8 cellular contexts compared by ENCODE assay signal in genomic region chr11:68313574-68314202, GRCh38. TPM values are rescaled to one million over a fixed set of nuclear protein-coding genes. Genes with fewer than 3 reads are reported as not detected.
DNase-seq lines count a peak whose midpoint lies in the region; ATAC-seq and TF ChIP-seq lines count a peak whose summit lies in the region.

No MANE protein-coding gene starts in this region.

- intact Hi-C loops in mammary epithelial cell (cut with micrococcal nuclease) (loop anchor here (1.0 to 2.0 kb wide), 3 partner anchors 25 to 71 kb away; no protein-coding TSS in a partner anchor), aorta (cut with DNase I) (loop anchor here (1.0 to 5.0 kb wide), 4 partner anchors 41 to 69 kb away; partner anchors contain the start of gene C11orf24 (in 2 of the 2))

- CTCF ChIA-PET in mammary epithelial cell (lab: Charles Lee; ENCODE audit: low non-redundant PET) = no interaction called here

- H3K36me3 ChIP-seq in mammary epithelial cell (ENCODE audit: insufficient read depth, low read length) (no peaks in the 10 kb centered on the region), lung (ENCODE audit: control insufficient read depth in 2 of 2, insufficient read depth in 2 of 2, low read length in 2 of 2) (no peaks in the 10 kb centered on the region), aorta (ENCODE audit: control insufficient read depth in 1 of 2, insufficient read depth in 2 of 2, low read length in 1 of 2) (no peaks in the 10 kb centered on the region)

- WGBS in mammary epithelial cell (ENCODE audit: low coverage, missing lambda C conversion rate) = 5% methylated on average over 17 of the region's 19 CpGs
- WGBS in lung, 2 donors = 9 to 12% methylated on average over 19 of the region's 19 CpGs
- 3 to 6% methylated on average over 19 of the region's 19 CpGs for WGBS in aorta, 2 donors

- DNase-seq in DMS 273 treated with DMSO at 0.1 percent for 48 hours (lab: John Stamatoyannopoulos, UW) = peak; percentile 34
- peak; percentile 39 for DNase-seq in M059J (ENCODE audit: low read depth)
- DNase-seq in mammary epithelial cell = peak; percentile 32
- no peak for DNase-seq in lung (ENCODE audit: low spot score)
- no peak for DNase-seq in aorta
- no peak for DNase-seq in stimulated activated naive CD4-positive, alpha-beta T cell treated with Interleukin-2 at 50 U/mL for 16 hours (lab: John Stamatoyannopoulos, UW)

- no TSS peak for BruUV-seq in mammary epithelial cell (replicated peaks; lab: Mats Ljungman, UMichigan)

- peak overlapping the region; percentile 60 for H3K9ac ChIP-seq in mammary epithelial cell (ENCODE audit: insufficient read depth, low read length)

- H3K4me3 ChIP-seq in mammary epithelial cell (replicated peaks in 1 of 3; ENCODE audit: insufficient read depth in 1 of 3, low read depth in 2 of 3, low read length in 3 of 3) = peak overlapping the region; percentile 62 to 67 (median 64)
- H3K4me3 ChIP-seq in lung = peak overlapping the region; percentile 70
- peak overlapping the region; percentile 16 to 97 for H3K4me3 ChIP-seq in aorta (ENCODE audit: low read length in 2 of 2)

- dilution Hi-C loops in mammary epithelial cell (cut with HindIII; ENCODE audit: low sequenced_read_pairs) = no loop called here

- H3K4me2 ChIP-seq in mammary epithelial cell (ENCODE audit: insufficient read depth, low read depth, low read length) = peak overlapping the region; percentile 92

- no peaks in the 10 kb centered on the region for H3K27me3 ChIP-seq in mammary epithelial cell (ENCODE audit: insufficient read depth, low read length)
- no peaks in the 10 kb centered on the region for H3K27me3 ChIP-seq in lung (ENCODE audit: control insufficient read depth, insufficient read depth)
- H3K27me3 ChIP-seq in aorta (ENCODE audit: control insufficient read depth in 1 of 2, insufficient read depth in 2 of 2, low read length in 1 of 2) = no peaks in the 10 kb centered on the region

- H2AFZ ChIP-seq in mammary epithelial cell (ENCODE audit: low read depth, low read length) = peak overlapping the region; percentile 70

- H3K79me2 ChIP-seq in mammary epithelial cell (ENCODE audit: insufficient read depth, low read length) = peaks cover 57% of the 10 kb centered on the region

- no peak for TF ChIP-seq CTCF in mammary epithelial cell (conservative IDR thresholded peaks at IDR 0.05 in 1 of 2, IDR thresholded peaks at IDR 0.05 in 1 of 2; ENCODE audit: extremely low read depth in 1 of 2, insufficient read depth in 1 of 2, low read depth in 1 of 2, low read length in 2 of 2)
- TF ChIP-seq CTCF in lung (IDR thresholded peaks at IDR 0.05; ENCODE audit: control extremely low read depth, extremely low read depth) = no peak

- H4K20me1 ChIP-seq in mammary epithelial cell (ENCODE audit: insufficient read depth, low read length) = no peaks in the 10 kb centered on the region

- no peak for ATAC-seq in lung (ENCODE audit: insufficient read depth, low FRiP score)
- no peak for ATAC-seq in aorta (ENCODE audit: low FRiP score)
- no peak for ATAC-seq in GM21737 (IDR thresholded peaks at IDR 0.05; ENCODE audit: unreplicated experiment)
- ATAC-seq in HG02642 (IDR thresholded peaks at IDR 0.05; ENCODE audit: poor library complexity, unreplicated experiment) = no peak

- H3K27ac ChIP-seq in mammary epithelial cell (ENCODE audit: insufficient read depth, low read depth, low read length) (peak overlapping the region; percentile 69), lung (ENCODE audit: low read depth in 1 of 2, low read length in 1 of 2) (peak overlapping the region; percentile 65 to 86), aorta (ENCODE audit: low read depth in 1 of 2, low read length in 2 of 2) (peak overlapping the region; percentile 65 to 77)

- in situ Hi-C loops in mammary epithelial cell (cut with MboI; ENCODE audit: low sequenced_read_pairs in 2 of 2) = no loop called here

- H3K9me3 ChIP-seq in mammary epithelial cell (replicated peaks; ENCODE audit: insufficient read depth, low read length) = no peaks in the 10 kb centered on the region
- no peaks in the 10 kb centered on the region for H3K9me3 ChIP-seq in lung (ENCODE audit: control insufficient read depth in 2 of 2, insufficient read depth in 1 of 2, low read length in 1 of 2)
- no peaks in the 10 kb centered on the region for H3K9me3 ChIP-seq in aorta (ENCODE audit: control insufficient read depth, low read length)

- H3K4me1 ChIP-seq in mammary epithelial cell (ENCODE audit: insufficient read depth, low read length) (peaks cover 38% of the 10 kb centered on the region), lung (ENCODE audit: control insufficient read depth in 2 of 2, insufficient read depth in 2 of 2, low read length in 2 of 2) (peaks cover 8 to 25% of the 10 kb centered on the region in 2 donors), aorta (ENCODE audit: control insufficient read depth in 1 of 2, insufficient read depth in 2 of 2, low read length in 2 of 2) (no peaks in the 10 kb centered on the region)

RNA-seq across cellular contexts. Expression of gene LRP5, which starts 1.3 kb away (rescaled TPM):
- 10.1 and 19.7 TPM in 2 replicates for total RNA-seq in M059J (2014; rRNA removed; shearing (Covaris generic))
- 10 to 100 TPM; 32.6 to 41.7 TPM for total RNA-seq in mammary epithelial cell
- 13.5 TPM for polyA plus RNA-seq in mammary epithelial cell
- polyA minus RNA-seq in mammary epithelial cell = 19.7 TPM
- 10 to 100 TPM; 59.3 to 67.1 TPM for total RNA-seq in lung
- 10 to 100 TPM; 33.7 to 76.4 TPM for polyA plus RNA-seq in lung
- 100 to 1,000 TPM in 1 of 2 donors, 10 to 100 TPM in 1; 85.9 to 103 TPM for total RNA-seq in aorta
- 10 to 100 TPM; 23.9 to 53.2 TPM for polyA plus RNA-seq in aorta

RNA-seq across cellular contexts. Expression of gene C11orf24, which starts 41.9 kb away (rescaled TPM):
- 42.3 and 59.2 TPM in 2 replicates for total RNA-seq in M059J (2014; rRNA removed; shearing (Covaris generic))
- total RNA-seq in mammary epithelial cell (10 to 100 TPM; 30.2 to 64.3 TPM), lung (10 to 100 TPM in 1 of 2 donors, 1 to 10 TPM in 1; 9.8 to 50.0 TPM), aorta (10 to 100 TPM; 48.9 to 65.5 TPM)
- polyA plus RNA-seq in mammary epithelial cell (46.5 TPM), lung (10 to 100 TPM; 25.4 to 33.9 TPM), aorta (10 to 100 TPM; 37.7 to 39.1 TPM)
- 47.1 TPM for polyA minus RNA-seq in mammary epithelial cell

Comparison
In these comparisons a context has a peak if more than half of its experiments do, and no peak if none do; other contexts are left out.
1. DNase-seq: peak in DMS 273 treated with DMSO at 0.1 percent for 48 hours (single experiment), M059J (single experiment) and mammary epithelial cell (single experiment); none in lung (single experiment), aorta (0 of 2) and stimulated activated naive CD4-positive, alpha-beta T cell treated with Interleukin-2 at 50 U/mL for 16 hours (single experiment).
2. Peak in every context shown above with its lines, with median percentiles within 50 percentile points of each other: H3K27ac ChIP-seq and H3K4me3 ChIP-seq.